ENCODE assay signal across 14 cellular contexts in genomic region chr12:42779186-42779859, GRCh38.
DNase-seq lines count a peak whose midpoint lies in the region; ATAC-seq and TF ChIP-seq lines count a peak whose summit lies in the region.
"Had no signal": no experiment of that assay in that cellular context is flagged by ENCODE, and none has a peak within 500 bp of the region (broad histone marks: within the 10 kb centered on the region; RNA-seq: fewer than 3 reads in every experiment).

No MANE protein-coding gene starts in this region.

- DNase-seq in GOT3 (lab: John Stamatoyannopoulos, UW) (peak; percentile 71), RWPE1 (ENCODE audit: low spot score) (no peak), fibroblast of mammary gland (ENCODE audit: low read depth) (peak; percentile 95), sciatic nerve (ENCODE audit: low spot score) (peak; percentile 58), A673 (ENCODE audit: low spot score) (no peak), NCI-H128 (lab: John Stamatoyannopoulos, UW; ENCODE audit: unreplicated experiment) (no peak), superior temporal gyrus (ENCODE audit: extremely low spot score) (no peak)
- DNase-seq: activated CD8-positive, alpha-beta memory T cell treated with anti-CD3 and anti-CD28 coated beads, Interleukin-2, amount 50 U/mL, for 48 hours; CD4-positive, CD25-positive, alpha-beta regulatory T cell; NCI-H2029; NCI-H526 treated with DMSO at 0.1 percent for 48 hours; T-helper 2 cell had no signal

- CTCF ChIA-PET in RWPE1 (lab: Yijun Ruan, JAX), result interaction anchor here (0.7 kb wide), 1 partner anchor 188 kb away, joined by 3 read pairs; no protein-coding TSS in a partner anchor
- CTCF ChIA-PET in A673 (lab: Charles Lee), result no interaction called here

- H3K4me3 ChIP-seq in fibroblast of mammary gland (ENCODE audit: control insufficient read depth, low read depth, low read length) (no peak overlapping the region), A673 (ENCODE audit: low read depth, low read length, poor library complexity, severe bottlenecking) (no peak overlapping the region)
- H3K4me3 ChIP-seq: hepatocyte had no signal

- H3K4me1 ChIP-seq in A673 (ENCODE audit: insufficient read depth, low read length, poor library complexity, severe bottlenecking), result no peaks in the 10 kb centered on the region

- no TSS peak for BruUV-seq in A673 (replicated peaks; lab: Mats Ljungman, UMichigan)

- H3K27me3 ChIP-seq in A673 (replicated peaks; ENCODE audit: insufficient read depth, low read depth, low read length, poor library complexity), result no peaks in the 10 kb centered on the region
- H3K27me3 ChIP-seq: hepatocyte had no signal

- H3K36me3 ChIP-seq in A673 (ENCODE audit: insufficient read depth, low read length, poor library complexity, severe bottlenecking), result no peaks in the 10 kb centered on the region

- TF ChIP-seq CTCF in RWPE1 (conservative IDR thresholded peaks at IDR 0.05; ENCODE audit: low read depth) (no peak), fibroblast of mammary gland (conservative IDR thresholded peaks at IDR 0.05; ENCODE audit: control insufficient read depth, insufficient read depth, low read depth, low read length) (no peak), A673 (conservative IDR thresholded peaks at IDR 0.05; ENCODE audit: low read depth, low read length) (no peak)

- POLR2A ChIA-PET in RWPE1 (lab: Yijun Ruan, JAX; ENCODE audit: low non-redundant PET), result no interaction called here
- POLR2A ChIA-PET in A673 (lab: Charles Lee; ENCODE audit: low non-redundant PET), result no interaction called here

- intact Hi-C loops in sciatic nerve (cut with DNase I), result no loop called here
- intact Hi-C loops in A673 (cut with micrococcal nuclease; ENCODE audit: unreplicated experiment), result no loop called here

- ATAC-seq in sciatic nerve, result peak; percentile 87
- ATAC-seq in HG03457 (IDR thresholded peaks at IDR 0.05; ENCODE audit: unreplicated experiment), result no peak

- peak overlapping the region; percentile 83 for H3K27ac ChIP-seq in RWPE1
- no peak overlapping the region for H3K27ac ChIP-seq in A673 (ENCODE audit: low read depth, low read length, poor library complexity, severe bottlenecking)
- H3K27ac ChIP-seq: hepatocyte had no signal

- H3K9me3 ChIP-seq in A673 (ENCODE audit: low read depth, low read length, poor library complexity, severe bottlenecking), result no peaks in the 10 kb centered on the region

Comparison
In these comparisons a context has a peak if more than half of its experiments do, and no peak if none do; other contexts are left out.
1. DNase-seq: peak in GOT3 (single experiment), fibroblast of mammary gland (single experiment) and sciatic nerve (single experiment); none in RWPE1 (single experiment), A673 (single experiment), NCI-H128 (single experiment) and superior temporal gyrus (single experiment).